In the genomic region with DNA sequence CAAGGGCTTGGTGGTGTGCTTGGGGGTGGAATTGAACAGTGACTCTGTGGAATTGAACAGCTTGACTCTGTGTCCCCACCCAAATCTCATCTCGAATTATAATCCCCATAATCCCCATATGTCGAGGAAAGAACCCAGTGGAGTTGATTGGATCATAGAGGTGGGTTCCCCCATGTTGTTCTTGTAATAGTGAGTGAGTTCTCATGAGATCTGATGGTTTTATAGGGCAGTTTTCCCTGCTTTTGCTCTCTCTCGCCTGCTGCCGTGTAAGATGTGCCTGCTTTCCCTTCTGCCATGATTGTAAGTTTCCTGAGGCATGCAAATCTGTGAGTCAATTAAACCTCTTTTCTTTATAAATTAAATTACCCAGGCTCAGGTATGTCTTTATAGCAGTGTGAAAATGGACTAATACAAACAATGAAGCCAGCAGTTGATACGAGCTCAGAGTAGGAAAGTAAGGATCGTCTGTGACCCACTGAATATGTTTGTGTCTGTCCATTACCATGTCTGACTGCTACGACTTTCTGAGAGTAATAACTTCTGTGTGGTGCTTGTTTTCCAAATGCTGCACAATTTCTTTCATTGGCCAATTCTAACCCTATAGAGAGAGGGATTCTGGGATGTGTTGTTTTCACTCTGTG, we compare ENCODE assay signal across 18 cellular contexts.
"Had no signal": no experiment of that assay in that cellular context is flagged by ENCODE, and none has a peak within 500 bp of the region (broad histone marks: within the 10 kb centered on the region; RNA-seq: fewer than 3 reads in every experiment).

No MANE protein-coding gene starts in this region.

- H3K4me1 ChIP-seq: lower lobe of right lung, upper lobe of left lung had no signal

- H3K9me3 Mint-ChIP-seq: activated naive CD4-positive, alpha-beta T cell treated with anti-CD3 and anti-CD28 coated beads, Interleukin-2, amount 10 ng/mL, durations not matched to agents 7 days and 5 days; activated T-helper 17 cell treated with anti-CD3 and anti-CD28 coated beads, Interleukin-2, amount 50 U/mL, for 72 hours; central memory CD8-positive, alpha-beta T cell; immature natural killer cell; T-helper 1 cell treated with Interleukin-12 subunit alpha and Interleukin-12 subunit beta and Interleukin-4 antibody, amounts not matched to agents 30 μg/mL and 1 μg/mL, for 36 hours had no signal

- H3K27ac ChIP-seq: esophagus muscularis mucosa, lower lobe of right lung, sigmoid colon, upper lobe of left lung had no signal

- H3K4me3 ChIP-seq: esophagus muscularis mucosa, lower lobe of right lung, sigmoid colon, upper lobe of left lung had no signal

- ATAC-seq: activated T-helper 17 cell treated with anti-CD3 and anti-CD28 coated beads, Interleukin-2, amount 50 U/mL, for 72 hours; lower lobe of right lung; naive thymus-derived CD4-positive, alpha-beta T cell; stimulated activated naive CD8-positive, alpha-beta T cell treated with anti-CD3 and anti-CD28 coated beads, Interleukin-15, Interleukin-2, amounts not matched to agents 100 U/mL and 50 U/mL, for 24 hours had no signal

- H3K27ac Mint-ChIP-seq: activated naive CD4-positive, alpha-beta T cell treated with anti-CD3 and anti-CD28 coated beads, Interleukin-2, amount 10 ng/mL, durations not matched to agents 7 days and 5 days; activated T-helper 17 cell treated with anti-CD3 and anti-CD28 coated beads, Interleukin-2, amount 50 U/mL, for 72 hours; immature natural killer cell; T-helper 1 cell treated with Interleukin-12 subunit alpha and Interleukin-12 subunit beta and Interleukin-4 antibody, amounts not matched to agents 30 μg/mL and 1 μg/mL, for 36 hours had no signal

- H3K27me3 ChIP-seq: esophagus muscularis mucosa, sigmoid colon, upper lobe of left lung had no signal

- H3K36me3 ChIP-seq: esophagus muscularis mucosa, lower lobe of right lung, sigmoid colon, upper lobe of left lung had no signal

- H3K9me3 ChIP-seq: lower lobe of right lung, upper lobe of left lung had no signal

- H3K36me3 Mint-ChIP-seq: activated naive CD4-positive, alpha-beta T cell treated with anti-CD3 and anti-CD28 coated beads, Interleukin-2, amount 10 ng/mL, durations not matched to agents 7 days and 5 days; immature natural killer cell; naive thymus-derived CD4-positive, alpha-beta T cell had no signal

- H3K4me3 Mint-ChIP-seq: activated naive CD4-positive, alpha-beta T cell treated with anti-CD3 and anti-CD28 coated beads, Interleukin-2, amount 10 ng/mL, durations not matched to agents 7 days and 5 days; activated T-helper 17 cell treated with anti-CD3 and anti-CD28 coated beads, Interleukin-2, amount 50 U/mL, for 72 hours; central memory CD8-positive, alpha-beta T cell; immature natural killer cell; naive thymus-derived CD4-positive, alpha-beta T cell; T-helper 1 cell treated with Interleukin-12 subunit alpha and Interleukin-12 subunit beta and Interleukin-4 antibody, amounts not matched to agents 30 μg/mL and 1 μg/mL, for 36 hours had no signal

- DNase-seq: activated CD4-positive, alpha-beta T cell treated with anti-CD3 and anti-CD28 coated beads for 4 hours; activated naive CD4-positive, alpha-beta T cell treated with anti-CD3 and anti-CD28 coated beads, Interleukin-2, amount 10 ng/mL, durations not matched to agents 7 days and 5 days; activated T-cell treated with anti-CD3 and anti-CD28 coated beads for 4 hours; glutamatergic neuron; immature natural killer cell; left cardiac atrium; lower lobe of right lung; naive thymus-derived CD4-positive, alpha-beta T cell; nucleus accumbens; sigmoid colon; stimulated activated CD4-positive, alpha-beta T cell treated with anti-CD3 and anti-CD28 coated beads, Interleukin-4, amount 100 ng/mL, for 1 hour; stimulated activated CD8-positive, alpha-beta memory T cell treated with anti-CD3 and anti-CD28 coated beads, Interleukin-4, amount 100 ng/mL, for 48 hours; stimulated activated naive CD8-positive, alpha-beta T cell treated with anti-CD3 and anti-CD28 coated beads, Interleukin-15, Interleukin-2, amounts not matched to agents 100 U/mL and 50 U/mL, for 24 hours; upper lobe of left lung had no signal

- H3K4me1 Mint-ChIP-seq: activated naive CD4-positive, alpha-beta T cell treated with anti-CD3 and anti-CD28 coated beads, Interleukin-2, amount 10 ng/mL, durations not matched to agents 7 days and 5 days; central memory CD8-positive, alpha-beta T cell; immature natural killer cell had no signal
